14 cellular contexts compared by ENCODE assay signal in the genomic region with DNA sequence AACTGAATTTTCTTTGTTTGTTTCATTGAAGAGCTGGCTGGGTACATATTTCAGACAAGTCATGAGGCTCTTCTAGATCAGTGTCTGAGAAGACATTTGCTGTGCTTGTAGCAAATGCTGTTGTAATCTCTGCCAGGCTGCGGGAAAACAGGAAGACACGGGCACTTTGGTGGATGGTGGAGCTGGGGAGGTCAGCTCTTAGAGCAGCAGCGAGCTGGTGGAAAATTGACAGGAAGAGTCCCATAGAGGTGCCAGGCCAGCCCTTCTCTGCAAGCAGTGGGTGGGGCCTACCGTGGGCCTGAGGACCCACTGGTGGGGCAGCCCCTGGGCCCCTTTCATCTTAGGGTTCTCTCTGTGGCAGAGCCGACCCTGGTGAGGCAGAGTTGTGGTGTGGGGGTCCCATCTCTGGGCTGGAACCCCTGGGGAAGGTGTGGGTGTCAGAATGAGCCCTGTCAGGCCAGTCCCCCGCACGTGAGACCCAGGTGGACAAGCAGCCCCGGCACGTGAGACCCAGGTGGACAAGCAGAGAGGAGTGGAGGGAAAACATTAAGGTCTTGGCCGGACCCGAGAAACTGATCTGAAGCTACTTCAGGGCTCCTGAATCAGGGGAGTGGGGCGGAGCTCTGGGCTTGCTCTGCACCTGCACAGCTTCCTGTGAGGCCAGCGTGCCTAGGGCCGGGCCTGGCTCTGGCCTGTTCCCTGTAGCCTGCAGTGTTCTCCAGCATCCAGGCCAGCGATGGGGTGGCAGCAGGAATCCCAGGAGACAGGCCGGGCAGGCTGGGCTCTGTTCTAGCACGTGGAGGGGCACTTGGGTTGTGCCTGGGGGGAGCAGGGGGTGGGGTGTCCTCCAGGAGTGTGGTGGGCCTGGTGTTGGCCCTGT.
"Had no signal": no experiment of that assay in that cellular context is flagged by ENCODE, and none has a peak within 500 bp of the region (broad histone marks: within the 10 kb centered on the region; RNA-seq: fewer than 3 reads in every experiment).

No MANE protein-coding gene starts in this region.

- H3K4me3 Mint-ChIP-seq: naive thymus-derived CD8-positive, alpha-beta T cell had no signal

- H3K4me3 ChIP-seq: breast epithelium, hepatocyte, mucosa of descending colon, stomach, vagina had no signal

- ATAC-seq: mucosa of descending colon; naive thymus-derived CD8-positive, alpha-beta T cell had no signal

- DNase-seq: activated CD4-positive, alpha-beta T cell treated with anti-CD3 and anti-CD28 coated beads, Interleukin-2, amount 50 U/mL, for 1 hour; activated CD4-positive, CD25-positive, alpha-beta regulatory T cell; aorta; effector CD8-positive, alpha-beta T cell; kidney glomerular epithelial cell; mammary epithelial cell; mucosa of descending colon; naive thymus-derived CD8-positive, alpha-beta T cell; stimulated activated CD4-positive, alpha-beta T cell treated with anti-CD3 and anti-CD28 coated beads, Interleukin-4, amount 100 ng/mL, for 1 hour; stomach had no signal

- H3K9me3 ChIP-seq: breast epithelium, mucosa of descending colon, stomach, vagina had no signal

- H3K4me1 ChIP-seq: breast epithelium, vagina had no signal

- H3K27ac ChIP-seq: breast epithelium, hepatocyte, stomach, vagina had no signal

- H3K36me3 ChIP-seq: breast epithelium, stomach, vagina had no signal

- H3K9me3 Mint-ChIP-seq: naive thymus-derived CD8-positive, alpha-beta T cell had no signal

- H3K27ac Mint-ChIP-seq: naive thymus-derived CD8-positive, alpha-beta T cell had no signal

- H3K36me3 Mint-ChIP-seq: naive thymus-derived CD8-positive, alpha-beta T cell had no signal

- H3K4me1 Mint-ChIP-seq: naive thymus-derived CD8-positive, alpha-beta T cell had no signal

- FAIRE-seq: colon had no signal
